14 cellular contexts compared by ENCODE assay signal in the genomic region with DNA sequence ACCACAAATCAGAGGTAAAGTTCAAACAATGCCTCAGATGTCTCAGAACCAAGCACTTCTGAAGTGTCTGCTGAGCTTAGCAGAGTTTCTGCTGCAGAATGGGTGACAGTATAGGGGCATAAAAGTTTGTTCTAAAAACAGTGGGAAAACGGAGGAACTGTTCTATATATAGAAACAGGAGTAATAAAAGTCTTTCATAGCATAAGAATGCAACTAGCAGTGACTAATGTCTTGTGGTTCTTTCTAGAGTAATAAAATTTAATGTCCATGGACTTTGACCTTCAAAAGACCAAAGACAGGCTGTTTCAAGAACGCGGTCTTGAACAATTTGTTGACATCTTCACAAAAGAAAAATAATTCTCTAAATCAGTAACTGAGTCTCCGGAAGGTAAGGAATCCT.
A peak's percentile ranks its signal among the peaks of the same experiment; 100 is the strongest.
DNase-seq lines count a peak whose midpoint lies in the region; ATAC-seq, FAIRE-seq and TF ChIP-seq lines count a peak whose summit lies in the region.
"Had no signal": no experiment of that assay in that cellular context is flagged by ENCODE, and none has a peak within 500 bp of the region (broad histone marks: within the 10 kb centered on the region; RNA-seq: fewer than 3 reads in every experiment).

No MANE protein-coding gene starts in this region.

- H3K27ac Mint-ChIP-seq in mesothelial cell of epicardium, result peak overlapping the region; percentile 40
- H3K27ac Mint-ChIP-seq: CD4-positive, alpha-beta memory T cell; stimulated activated effector memory CD8-positive, alpha-beta T cell treated with anti-CD3 and anti-CD28 coated beads, Interleukin-12 subunit alpha, Interleukin-12 subunit beta, amount 100 ng/mL, for 72 hours had no signal

- SMC1A ChIA-PET in GM12878 (lab: Charles Lee; ENCODE audit: uncharacterized antibody, unreplicated experiment), result interaction anchor here (1.5 kb wide), 1 partner anchor 31 kb away, joined by 3 read pairs; no protein-coding TSS in a partner anchor

- TF ChIP-seq RAD21 in GM12878 (IDR thresholded peaks at IDR 0.05; ENCODE audit: insufficient read depth, low read depth, low read length), result no peak

- H3K36me3 Mint-ChIP-seq in mesothelial cell of epicardium, result no peaks in the 10 kb centered on the region
- H3K36me3 Mint-ChIP-seq: CD4-positive, alpha-beta memory T cell; stimulated activated effector memory CD8-positive, alpha-beta T cell treated with anti-CD3 and anti-CD28 coated beads, Interleukin-12 subunit alpha, Interleukin-12 subunit beta, amount 100 ng/mL, for 72 hours had no signal

- H3K4me3 ChIP-seq in AG10803 (ENCODE audit: low read length), result no peak overlapping the region
- no peak overlapping the region for H3K4me3 ChIP-seq in KMS-11 (IDR thresholded peaks at IDR 0.05; ENCODE audit: insufficient read depth, low read depth, low read length)
- H3K4me3 ChIP-seq in GM12878, result no peak overlapping the region
- no peak overlapping the region for H3K4me3 ChIP-seq in testis
- H3K4me3 ChIP-seq: skin epidermis had no signal

- no peak overlapping the region for H3K27ac ChIP-seq in KMS-11
- H3K27ac ChIP-seq in GM12878 (ENCODE audit: control insufficient read depth, insufficient read depth), result no peak overlapping the region
- H3K27ac ChIP-seq in testis, result no peak overlapping the region

- H3K9ac ChIP-seq in KMS-11 (no peak overlapping the region), GM12878 (ENCODE audit: control insufficient read depth, insufficient read depth, low read length) (no peak overlapping the region)

- CTCF ChIA-PET in GM12878 (lab: Yijun Ruan, JAX), result interaction anchor here (0.6 to 1.6 kb wide), 2 partner anchors 15 to 276 kb away, joined by 3 to 6 read pairs; no protein-coding TSS in a partner anchor

- no peak for TF ChIP-seq CTCF in AG10803 (conservative IDR thresholded peaks at IDR 0.05; ENCODE audit: low read length)
- TF ChIP-seq CTCF in KMS-11 (conservative IDR thresholded peaks at IDR 0.05; ENCODE audit: low read depth, low read length), result no peak
- no peak for TF ChIP-seq CTCF in GM12878 (IDR thresholded peaks at IDR 0.05 in 2 of 3, conservative IDR thresholded peaks at IDR 0.05 in 1 of 3; ENCODE audit: control insufficient read depth in 2 of 3, extremely low read depth in 1 of 3, insufficient read depth in 1 of 3, low read depth in 3 of 3, low read length in 3 of 3)
- no peak for TF ChIP-seq CTCF in mesothelial cell of epicardium (IDR thresholded peaks at IDR 0.05; ENCODE audit: unreplicated experiment)
- no peak for TF ChIP-seq CTCF in testis (IDR thresholded peaks at IDR 0.05)

- RAD21 ChIA-PET in GM12878 (lab: Charles Lee; ENCODE audit: unreplicated experiment), result no interaction called here

- H3K4me2 ChIP-seq in KMS-11, result peak overlapping the region; percentile 22
- no peak overlapping the region for H3K4me2 ChIP-seq in GM12878 (ENCODE audit: control insufficient read depth, insufficient read depth)

- TF ChIP-seq EP300 in GM12878 (IDR thresholded peaks at IDR 0.05; ENCODE audit: borderline replicate concordance in 1 of 2, control insufficient read depth in 1 of 2, low read depth in 2 of 2, low read length in 2 of 2), result no peak

- H3K27me3 Mint-ChIP-seq in mesothelial cell of epicardium (ENCODE audit: low read depth), result no peaks in the 10 kb centered on the region

- no peak for FAIRE-seq in GM12878 (lab: Jason Lieb, UNC)
- FAIRE-seq: H1 had no signal

- no TSS peak for BruUV-seq in GM12878 (replicated peaks; lab: Mats Ljungman, UMichigan)

- intact Hi-C loops in GM12878 (cut with micrococcal nuclease; ENCODE audit: unreplicated experiment), result no loop called here
- intact Hi-C loops in testis (cut with DNase I; ENCODE audit: low total_unique reads), result no loop called here

- WGBS in GM12878 (ENCODE audit: insufficient coverage, insufficient replicate concordance, low lambda C conversion rate, missing lambda C conversion rate), result 55% methylated on average over 4 of the region's 4 CpGs
- 24 to 36% methylated on average over 4 of the region's 4 CpGs for WGBS in testis, 2 donors

- H3K27me3 ChIP-seq in KMS-11 (ENCODE audit: insufficient read depth, low read depth) (no peaks in the 10 kb centered on the region), GM12878 (replicated peaks in 1 of 2; ENCODE audit: control insufficient read depth in 2 of 2, insufficient read depth in 2 of 2, low read length in 1 of 2) (no peaks in the 10 kb centered on the region), testis (no peaks in the 10 kb centered on the region)

- in situ Hi-C loops in GM12878 (cut with MboI) (no loop called here), G401 (cut with HindIII; ENCODE audit: low sequenced_read_pairs) (no loop called here)

- H2AFZ ChIP-seq in KMS-11 (ENCODE audit: low read depth) (no peak overlapping the region), GM12878 (ENCODE audit: control insufficient read depth, low read depth, low read length) (no peak overlapping the region)

- H3K9me3 ChIP-seq in GM12878 (replicated peaks; ENCODE audit: control insufficient read depth, insufficient read depth, low read length) (no peaks in the 10 kb centered on the region), testis (no peaks in the 10 kb centered on the region)

- H4K20me1 ChIP-seq in KMS-11 (ENCODE audit: insufficient read depth) (no peaks in the 10 kb centered on the region), GM12878 (ENCODE audit: control insufficient read depth, insufficient read depth) (no peaks in the 10 kb centered on the region)

- TF ChIP-seq POLR2A in GM12878 (IDR thresholded peaks at IDR 0.05; ENCODE audit: low read depth, low read length) (no peak), testis (IDR thresholded peaks at IDR 0.05) (no peak)

- peak; percentile 82 for DNase-seq in AG10803 (ENCODE audit: low read depth)
- no peak for DNase-seq in GM12878 (ENCODE audit: low read depth, low spot score)
- no peak for DNase-seq in mesothelial cell of epicardium (ENCODE audit: low spot score in 2 of 2, unreplicated experiment in 2 of 2)
- no peak for DNase-seq in NCI-H345 (lab: John Stamatoyannopoulos, UW)
- DNase-seq in activated CD8-positive, alpha-beta memory T cell treated with anti-CD3 and anti-CD28 coated beads, Interleukin-2, amount 50 U/mL, for 4 hours, result no peak
- DNase-seq in testis, result no peak
- no peak for DNase-seq in G401 (ENCODE audit: low spot score)
- DNase-seq: CD4-positive, alpha-beta memory T cell; left ventricle myocardium superior; NCI-H524 had no signal

- H3K4me1 ChIP-seq in KMS-11 (ENCODE audit: low read depth, poor library complexity, severe bottlenecking), result peaks cover 20% of the 10 kb centered on the region
- no peaks in the 10 kb centered on the region for H3K4me1 ChIP-seq in GM12878 (ENCODE audit: control insufficient read depth, insufficient read depth, low read length)
- no peaks in the 10 kb centered on the region for H3K4me1 ChIP-seq in testis

- H3K36me3 ChIP-seq in KMS-11 (ENCODE audit: insufficient read depth) (no peaks in the 10 kb centered on the region), GM12878 (ENCODE audit: control insufficient read depth in 2 of 2, insufficient read depth in 2 of 2, low read length in 1 of 2) (no peaks in the 10 kb centered on the region), testis (ENCODE audit: low read depth, missing control alignments) (no peaks in the 10 kb centered on the region)

- POLR2A ChIA-PET in GM12878 (lab: Charles Lee), result no interaction called here

- no peaks in the 10 kb centered on the region for H3K79me2 ChIP-seq in KMS-11 (ENCODE audit: insufficient read depth, low read depth)
- no peaks in the 10 kb centered on the region for H3K79me2 ChIP-seq in GM12878 (ENCODE audit: control insufficient read depth, insufficient read depth, low read length)

- peak; percentile 70 for ATAC-seq in GM12878
- ATAC-seq: left ventricle myocardium superior; stimulated activated effector memory CD8-positive, alpha-beta T cell treated with anti-CD3 and anti-CD28 coated beads, Interleukin-12 subunit alpha, Interleukin-12 subunit beta, amount 100 ng/mL, for 72 hours had no signal

- H3K4me1 Mint-ChIP-seq in mesothelial cell of epicardium, result peaks cover 12% of the 10 kb centered on the region
- H3K4me1 Mint-ChIP-seq: CD4-positive, alpha-beta memory T cell; stimulated activated effector memory CD8-positive, alpha-beta T cell treated with anti-CD3 and anti-CD28 coated beads, Interleukin-12 subunit alpha, Interleukin-12 subunit beta, amount 100 ng/mL, for 72 hours had no signal

- no peak overlapping the region for H3K4me3 Mint-ChIP-seq in mesothelial cell of epicardium
- H3K4me3 Mint-ChIP-seq: CD4-positive, alpha-beta memory T cell; stimulated activated effector memory CD8-positive, alpha-beta T cell treated with anti-CD3 and anti-CD28 coated beads, Interleukin-12 subunit alpha, Interleukin-12 subunit beta, amount 100 ng/mL, for 72 hours had no signal

- no peaks in the 10 kb centered on the region for H3K9me3 Mint-ChIP-seq in mesothelial cell of epicardium
- H3K9me3 Mint-ChIP-seq: CD4-positive, alpha-beta memory T cell; stimulated activated effector memory CD8-positive, alpha-beta T cell treated with anti-CD3 and anti-CD28 coated beads, Interleukin-12 subunit alpha, Interleukin-12 subunit beta, amount 100 ng/mL, for 72 hours had no signal

TF ChIP-seq in GM12878, 131 proteins besides CTCF, POLR2A, EP300 and RAD21 (continues in another document):
- 0 out of 2 replicates have a peak, but pooled peaks have one; percentile 21 for TF ChIP-seq NR2F1 (conservative IDR thresholded peaks at IDR 0.05)
- TF ChIP-seq POLR2AphosphoS5 (IDR thresholded peaks at IDR 0.05; ENCODE audit: low read length), result no peak
- TF ChIP-seq CREM (IDR thresholded peaks at IDR 0.05; ENCODE audit: low read depth), result no peak
- TF ChIP-seq CREB1 (IDR thresholded peaks at IDR 0.05; ENCODE audit: low read depth), result no peak
- TF ChIP-seq SREBF1 (IDR thresholded peaks at IDR 0.05; ENCODE audit: low read length), result no peak
- 0 out of 2 replicates have a peak, but pooled peaks have one; percentile 13 for TF ChIP-seq BMI1 (IDR thresholded peaks at IDR 0.05; ENCODE audit: borderline replicate concordance)
- no peak for TF ChIP-seq FOXM1 (IDR thresholded peaks at IDR 0.05; ENCODE audit: low read depth, low read length)
- no peak for TF ChIP-seq BHLHE40 (IDR thresholded peaks at IDR 0.05; ENCODE audit: borderline replicate concordance in 1 of 2, low read depth in 2 of 2, low read length in 1 of 2)
- TF ChIP-seq RBBP5 (conservative IDR thresholded peaks at IDR 0.05), result no peak
- peak; percentile 45 to 61; a peak in 3 of 4 replicates for TF ChIP-seq IKZF2 (IDR thresholded peaks at IDR 0.05)
- TF ChIP-seq DPF2 (IDR thresholded peaks at IDR 0.05), result peak; percentile 69
